9 cellular contexts compared by ENCODE assay signal in the genomic region with DNA sequence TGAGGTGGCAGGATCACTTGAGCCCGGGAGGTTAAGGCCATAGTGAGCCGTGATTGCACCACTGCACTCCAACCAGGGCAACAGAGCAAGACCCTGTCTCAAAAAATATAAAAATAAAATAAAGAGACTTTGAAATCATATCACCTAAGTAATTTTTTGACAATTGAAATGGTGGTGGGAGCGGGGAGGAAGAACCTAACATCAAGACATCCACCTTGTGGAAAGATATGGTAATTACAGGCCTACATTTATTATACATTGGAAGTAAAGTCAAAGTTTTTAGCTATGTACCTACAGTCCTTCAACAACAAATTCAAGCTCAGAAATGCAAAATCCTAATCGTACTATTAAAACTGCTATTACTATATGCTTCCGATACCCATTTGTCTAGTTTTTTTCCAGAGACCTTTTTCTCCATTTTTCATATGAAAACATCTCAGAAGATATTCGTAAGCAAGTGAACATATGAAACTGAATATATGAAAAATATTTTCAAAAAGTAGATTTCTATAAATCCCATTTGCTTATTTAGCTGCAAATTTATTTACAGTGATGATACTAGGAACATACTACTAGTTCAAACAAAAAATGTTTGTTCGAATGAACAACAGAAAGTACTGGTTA.
A peak's percentile ranks its signal among the peaks of the same experiment; 100 is the strongest.
DNase-seq lines count a peak whose midpoint lies in the region; ATAC-seq, FAIRE-seq and TF ChIP-seq lines count a peak whose summit lies in the region.
"Had no signal": no experiment of that assay in that cellular context is flagged by ENCODE, and none has a peak within 500 bp of the region (broad histone marks: within the 10 kb centered on the region; RNA-seq: fewer than 3 reads in every experiment).

No MANE protein-coding gene starts in this region.

- no peak overlapping the region for H3K27ac Mint-ChIP-seq in naive thymus-derived CD8-positive, alpha-beta T cell

- H3K4me1 ChIP-seq in tibial artery = no peaks in the 10 kb centered on the region
- H3K4me1 ChIP-seq: SJSA1 had no signal

- no peaks in the 10 kb centered on the region for H3K36me3 Mint-ChIP-seq in naive thymus-derived CD8-positive, alpha-beta T cell

- no peaks in the 10 kb centered on the region for H3K27me3 ChIP-seq in tibial artery
- H3K27me3 ChIP-seq: SJSA1 had no signal

- ATAC-seq in SK-N-SH treated with all-trans-retinoic acid at 6 μM for 48 hours (peak; percentile 67; the same call in 2 of the 3 replicates), HG03571 (IDR thresholded peaks at IDR 0.05; ENCODE audit: unreplicated experiment) (no peak)
- no peak for ATAC-seq in naive thymus-derived CD8-positive, alpha-beta T cell

- FAIRE-seq in G401.6 (lab: Jason Lieb, UNC) = peak; percentile 89

- POLR2A ChIA-PET in naive thymus-derived CD8-positive, alpha-beta T cell (lab: Charles Lee) = no interaction called here

- H3K27me3 Mint-ChIP-seq in naive thymus-derived CD8-positive, alpha-beta T cell = peaks cover 0 to 4% (median 0%) of the 10 kb centered on the region in 5 donors

- H3K4me1 Mint-ChIP-seq in naive thymus-derived CD8-positive, alpha-beta T cell = no peaks in the 10 kb centered on the region

- H3K4me3 ChIP-seq in LNCaP clone FGC (ENCODE audit: low read depth, low read length) (no peak overlapping the region), tibial artery (no peak overlapping the region)
- H3K4me3 ChIP-seq: SJSA1 had no signal

- intact Hi-C loops in tibial artery (cut with DNase I; ENCODE audit: low total_unique reads) = no loop called here

- H3K36me3 ChIP-seq in tibial artery = no peaks in the 10 kb centered on the region
- H3K36me3 ChIP-seq: SJSA1 had no signal

- TF ChIP-seq CTCF in LNCaP clone FGC (IDR thresholded peaks at IDR 0.05; ENCODE audit: control insufficient read depth, extremely low read depth, insufficient read depth) = peak; percentile 48
- peak; percentile 49 to 62 for TF ChIP-seq CTCF in tibial artery (IDR thresholded peaks at IDR 0.05)

- H3K9me3 ChIP-seq in tibial artery = no peaks in the 10 kb centered on the region
- H3K9me3 ChIP-seq: SJSA1 had no signal

- H3K27ac ChIP-seq in tibial artery = no peak overlapping the region
- H3K27ac ChIP-seq: SJSA1 had no signal

- H3K9me3 Mint-ChIP-seq in naive thymus-derived CD8-positive, alpha-beta T cell = peaks cover 0 to 4% (median 0%) of the 10 kb centered on the region in 9 donors

- H3K4me3 Mint-ChIP-seq in naive thymus-derived CD8-positive, alpha-beta T cell = no peak overlapping the region

- peak; percentile 18 for DNase-seq in LNCaP clone FGC (ENCODE audit: low read depth)
- DNase-seq in glomerular visceral epithelial cell (ENCODE audit: extremely low spot score) = peak; percentile 41
- no peak for DNase-seq in tibial artery
- no peak for DNase-seq in HuH-7 (ENCODE audit: low spot score)
- DNase-seq in naive thymus-derived CD8-positive, alpha-beta T cell = no peak

TF ChIP-seq in SK-N-SH treated with all-trans-retinoic acid at 6 μM for 48 hours, 23 proteins besides CTCF, POLR2A, EP300 and RAD21:
- TF ChIP-seq BACH2 (CRISPR knock-in tag; IDR thresholded peaks at IDR 0.05; ENCODE audit: borderline replicate concordance) (no peak), ZNF70 (CRISPR knock-in tag; IDR thresholded peaks at IDR 0.05) (no peak)
- TF ChIP-seq, protein P1, sequence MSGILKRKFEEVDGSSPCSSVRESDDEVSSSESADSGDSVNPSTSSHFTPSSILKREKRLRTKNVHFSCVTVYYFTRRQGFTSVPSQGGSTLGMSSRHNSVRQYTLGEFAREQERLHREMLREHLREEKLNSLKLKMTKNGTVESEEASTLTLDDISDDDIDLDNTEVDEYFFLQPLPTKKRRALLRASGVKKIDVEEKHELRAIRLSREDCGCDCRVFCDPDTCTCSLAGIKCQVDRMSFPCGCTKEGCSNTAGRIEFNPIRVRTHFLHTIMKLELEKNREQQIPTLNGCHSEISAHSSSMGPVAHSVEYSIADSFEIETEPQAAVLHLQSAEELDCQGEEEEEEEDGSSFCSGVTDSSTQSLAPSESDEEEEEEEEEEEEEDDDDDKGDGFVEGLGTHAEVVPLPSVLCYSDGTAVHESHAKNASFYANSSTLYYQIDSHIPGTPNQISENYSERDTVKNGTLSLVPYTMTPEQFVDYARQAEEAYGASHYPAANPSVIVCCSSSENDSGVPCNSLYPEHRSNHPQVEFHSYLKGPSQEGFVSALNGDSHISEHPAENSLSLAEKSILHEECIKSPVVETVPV (CRISPR knock-in tag; IDR thresholded peaks at IDR 0.05) = no peak

Comparison
In these comparisons a context has a peak if more than half of its experiments do, and no peak if none do; other contexts are left out.
1. DNase-seq: peak in LNCaP clone FGC (single experiment) and glomerular visceral epithelial cell (single experiment); none in tibial artery (0 of 2), HuH-7 (single experiment) and naive thymus-derived CD8-positive, alpha-beta T cell (0 of 10).